12 cellular contexts compared by ENCODE assay signal in genomic region chr2:143607446-143608110, GRCh38.
A peak's percentile ranks its signal among the peaks of the same experiment; 100 is the strongest.
DNase-seq lines count a peak whose midpoint lies in the region; ATAC-seq and TF ChIP-seq lines count a peak whose summit lies in the region.
"Had no signal": no experiment of that assay in that cellular context is flagged by ENCODE, and none has a peak within 500 bp of the region (broad histone marks: within the 10 kb centered on the region; RNA-seq: fewer than 3 reads in every experiment).

No MANE protein-coding gene starts in this region.

- H3K9me3 ChIP-seq in muscle layer of duodenum (ENCODE audit: control insufficient read depth in 1 of 2, low read length in 2 of 2) = no peaks in the 10 kb centered on the region
- H3K9me3 ChIP-seq in vagina = no peaks in the 10 kb centered on the region
- H3K9me3 ChIP-seq: thyroid gland had no signal

- no peak overlapping the region for H3K27ac Mint-ChIP-seq in stimulated activated naive B cell treated with anti-CD40 and anti-IgM and Interleukin-4, amounts not matched to agents 10 μg/mL and 1 μg/mL and 100 μg/mL, for 72 hours

- intact Hi-C loops in dorsolateral prefrontal cortex (cut with DNase I) (no loop called here), vagina (cut with DNase I) (no loop called here)

- no peaks in the 10 kb centered on the region for H3K9me3 Mint-ChIP-seq in stimulated activated naive B cell treated with anti-CD40 and anti-IgM and Interleukin-4, amounts not matched to agents 10 μg/mL and 1 μg/mL and 100 μg/mL, for 72 hours

- TF ChIP-seq POLR2A in vagina (IDR thresholded peaks at IDR 0.05) = no peak

- peak overlapping the region in 11 of 59 donors; percentile 0 to 34 (median 22) for H3K4me3 ChIP-seq in dorsolateral prefrontal cortex
- H3K4me3 ChIP-seq in muscle layer of duodenum (ENCODE audit: low read depth in 1 of 2, low read length in 2 of 2) = no peak overlapping the region
- no peak overlapping the region for H3K4me3 ChIP-seq in vagina
- H3K4me3 ChIP-seq: thyroid gland had no signal

- no peak for ATAC-seq in stimulated activated naive B cell treated with anti-CD40 and anti-IgM and Interleukin-4, amounts not matched to agents 10 μg/mL and 1 μg/mL and 100 μg/mL, for 72 hours (replicated peaks)
- ATAC-seq in HG02798 (IDR thresholded peaks at IDR 0.05; ENCODE audit: poor library complexity, unreplicated experiment) = no peak
- ATAC-seq: Panc1 had no signal

- H3K27ac ChIP-seq in dorsolateral prefrontal cortex = peak overlapping the region in 41 of 59 donors; percentile 1 to 85 (median 50)
- H3K27ac ChIP-seq in muscle layer of duodenum (ENCODE audit: low read length) = peak overlapping the region; percentile 0
- no peak overlapping the region for H3K27ac ChIP-seq in vagina
- H3K27ac ChIP-seq: thyroid gland had no signal

- H3K4me3 Mint-ChIP-seq in stimulated activated naive B cell treated with anti-CD40 and anti-IgM and Interleukin-4, amounts not matched to agents 10 μg/mL and 1 μg/mL and 100 μg/mL, for 72 hours = no peak overlapping the region

- peaks cover 4 to 21% of the 10 kb centered on the region in 2 donors for H3K36me3 Mint-ChIP-seq in stimulated activated naive B cell treated with anti-CD40 and anti-IgM and Interleukin-4, amounts not matched to agents 10 μg/mL and 1 μg/mL and 100 μg/mL, for 72 hours

- H3K4me1 ChIP-seq in muscle layer of duodenum (ENCODE audit: control insufficient read depth in 1 of 2, insufficient read depth in 2 of 2, low read length in 2 of 2) = peaks cover 0 to 5% of the 10 kb centered on the region in 2 donors
- no peaks in the 10 kb centered on the region for H3K4me1 ChIP-seq in vagina
- H3K4me1 ChIP-seq: thyroid gland had no signal

- H3K27me3 ChIP-seq in dorsolateral prefrontal cortex (no peaks in the 10 kb centered on the region), muscle layer of duodenum (ENCODE audit: low read depth, low read length) (no peaks in the 10 kb centered on the region), vagina (no peaks in the 10 kb centered on the region)
- H3K27me3 ChIP-seq: thyroid gland had no signal

- TF ChIP-seq CTCF in dorsolateral prefrontal cortex (IDR thresholded peaks at IDR 0.05 in 54 of 56, conservative IDR thresholded peaks at IDR 0.05 in 2 of 56; ENCODE audit: low read depth in 1 of 56, partially characterized antibody in 56 of 56) = no peak
- no peak for TF ChIP-seq CTCF in vagina (IDR thresholded peaks at IDR 0.05)

- DNase-seq in Ammon's horn (ENCODE audit: low spot score) (peak; percentile 30), HT1080 (ENCODE audit: low read depth) (peak; percentile 1), dorsolateral prefrontal cortex (no peak), vagina (ENCODE audit: extremely low spot score in 2 of 2) (no peak), NCI-H2196 (lab: John Stamatoyannopoulos, UW; ENCODE audit: unreplicated experiment) (no peak)
- DNase-seq in stimulated activated naive B cell treated with anti-CD40 and anti-IgM and Interleukin-4, amounts not matched to agents 10 μg/mL and 1 μg/mL and 100 μg/mL, for 72 hours = no peak
- DNase-seq: Calu3, MV-4-11, thyroid gland had no signal

- H3K27me3 Mint-ChIP-seq in stimulated activated naive B cell treated with anti-CD40 and anti-IgM and Interleukin-4, amounts not matched to agents 10 μg/mL and 1 μg/mL and 100 μg/mL, for 72 hours = no peaks in the 10 kb centered on the region

- H3K36me3 ChIP-seq in muscle layer of duodenum (ENCODE audit: control insufficient read depth in 1 of 2, insufficient read depth in 2 of 2, low read length in 2 of 2) (no peaks in the 10 kb centered on the region), vagina (no peaks in the 10 kb centered on the region)
- H3K36me3 ChIP-seq: thyroid gland had no signal

- H3K4me1 Mint-ChIP-seq in stimulated activated naive B cell treated with anti-CD40 and anti-IgM and Interleukin-4, amounts not matched to agents 10 μg/mL and 1 μg/mL and 100 μg/mL, for 72 hours = no peaks in the 10 kb centered on the region

Comparison
In these comparisons a context has a peak if more than half of its experiments do, and no peak if none do; other contexts are left out.
1. DNase-seq: peak in Ammon's horn (single experiment) and HT1080 (single experiment); none in dorsolateral prefrontal cortex (0 of 10), vagina (0 of 2), stimulated activated naive B cell treated with anti-CD40 and anti-IgM and Interleukin-4, amounts not matched to agents 10 μg/mL and 1 μg/mL and 100 μg/mL, for 72 hours (single experiment) and NCI-H2196 (single experiment).